ENCODE assay signal across 14 cellular contexts in the genomic region with DNA sequence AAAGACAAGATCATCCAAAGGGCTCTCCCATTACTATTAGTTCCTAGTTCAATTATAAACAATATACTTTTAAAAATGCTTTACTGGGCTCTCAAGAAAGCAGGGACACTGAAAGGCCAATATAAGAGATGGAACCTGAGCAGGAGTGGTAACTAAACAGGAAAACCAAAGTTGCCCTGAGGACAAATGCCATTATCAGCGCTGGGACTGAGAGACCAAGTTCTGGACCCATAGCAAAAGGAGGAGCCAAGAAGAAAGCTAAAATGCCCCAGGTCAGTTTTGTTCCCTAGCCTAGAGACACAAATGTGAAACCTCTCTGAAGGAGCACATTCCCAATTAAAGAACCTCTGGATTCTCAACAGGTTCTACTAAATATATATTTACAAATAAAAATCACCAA.
DNase-seq lines count a peak whose midpoint lies in the region; ATAC-seq lines count a peak whose summit lies in the region.
"Had no signal": no experiment of that assay in that cellular context is flagged by ENCODE, and none has a peak within 500 bp of the region (broad histone marks: within the 10 kb centered on the region; RNA-seq: fewer than 3 reads in every experiment).

No MANE protein-coding gene starts in this region.

- no peak overlapping the region for H4K91ac ChIP-seq in trophoblast cell (ENCODE audit: low read depth, low read length)

- H3K27me3 ChIP-seq in trophoblast cell (ENCODE audit: insufficient read depth, low read length), result no peaks in the 10 kb centered on the region

- H3K4ac ChIP-seq in trophoblast cell (ENCODE audit: low read depth, low read length), result no peak overlapping the region

- no peaks in the 10 kb centered on the region for H3K9me3 ChIP-seq in trophoblast cell (ENCODE audit: insufficient read depth, low read depth, low read length)
- H3K9me3 ChIP-seq: Caco-2 had no signal

- H3K27ac ChIP-seq in trophoblast cell (ENCODE audit: low read depth, low read length), result no peak overlapping the region
- H3K27ac ChIP-seq: C4-2B had no signal

- H4K12ac ChIP-seq in trophoblast cell (ENCODE audit: low read depth, low read length), result no peak overlapping the region

- H2AFZ ChIP-seq in trophoblast cell (ENCODE audit: insufficient read depth, low read length, poor library complexity), result no peak overlapping the region

- H3K79me1 ChIP-seq in trophoblast cell (ENCODE audit: low read length), result no peaks in the 10 kb centered on the region

- no peak overlapping the region for H3K18ac ChIP-seq in trophoblast cell (ENCODE audit: low read length)

- no peak overlapping the region for H3K4me2 ChIP-seq in trophoblast cell (ENCODE audit: low read length)

- DNase-seq in ELF-1 (ENCODE audit: low read depth, low spot score) (peak; percentile 71), NCI-H69 (lab: John Stamatoyannopoulos, UW) (peak; percentile 1), islet precursor cell (peak; percentile 64), trophoblast cell (peak; percentile 32 to 71), SIG-M5 (lab: John Stamatoyannopoulos, UW) (no peak), NCI-H446 (lab: John Stamatoyannopoulos, UW) (no peak)
- DNase-seq: ACHN; Caco-2; CD4-positive, alpha-beta T cell; GF-D8; GOT3; H7 had no signal

- H3K36me3 ChIP-seq in trophoblast cell (ENCODE audit: control insufficient read depth in 1 of 2, insufficient read depth in 2 of 2, low read length in 2 of 2), result no peaks in the 10 kb centered on the region

- H3K23ac ChIP-seq in trophoblast cell (ENCODE audit: low read length), result no peak overlapping the region

- no peak for ATAC-seq in HG02981 (IDR thresholded peaks at IDR 0.05; ENCODE audit: unreplicated experiment)

- H2BK12ac ChIP-seq in trophoblast cell (ENCODE audit: low read length), result no peak overlapping the region

- no peak overlapping the region for H3K9ac ChIP-seq in trophoblast cell (ENCODE audit: low read length)

- WGBS in trophoblast cell (ENCODE audit: extremely low coverage, insufficient coverage, insufficient read length), result no CpG with 5 or more reads among the region's 1 CpG

- no peaks in the 10 kb centered on the region for H3K4me1 ChIP-seq in trophoblast cell (ENCODE audit: control insufficient read depth in 1 of 2, insufficient read depth in 2 of 2, low read length in 2 of 2)

- H4K8ac ChIP-seq in trophoblast cell (ENCODE audit: low read depth, low read length), result no peak overlapping the region

- no peak overlapping the region for H2BK5ac ChIP-seq in trophoblast cell (ENCODE audit: low read depth, low read length, poor library complexity)

- H2BK120ac ChIP-seq in trophoblast cell (ENCODE audit: insufficient read depth, low read length, poor library complexity), result no peak overlapping the region

- H2AK5ac ChIP-seq in trophoblast cell (ENCODE audit: low read length), result no peak overlapping the region

- H3K14ac ChIP-seq in trophoblast cell (ENCODE audit: low read length), result no peak overlapping the region

- H3K4me3 ChIP-seq in trophoblast cell (ENCODE audit: low read depth, low read length), result no peak overlapping the region

- no peaks in the 10 kb centered on the region for H3K79me2 ChIP-seq in trophoblast cell (ENCODE audit: control insufficient read depth, insufficient read depth, low read length, poor library complexity)

Comparison
In these comparisons a context has a peak if more than half of its experiments do, and no peak if none do; other contexts are left out.
1. DNase-seq: peak in ELF-1 (single experiment), NCI-H69 (single experiment), islet precursor cell (single experiment) and trophoblast cell (2 of 2); none in SIG-M5 (single experiment) and NCI-H446 (0 of 2).